In genomic region chr22:48697223-48697622, GRCh38 we compare ENCODE assay signal across 20 cellular contexts.
A peak's percentile ranks its signal among the peaks of the same experiment; 100 is the strongest.
DNase-seq lines count a peak whose midpoint lies in the region; ATAC-seq, FAIRE-seq and TF ChIP-seq lines count a peak whose summit lies in the region.
"Had no signal": no experiment of that assay in that cellular context is flagged by ENCODE, and none has a peak within 500 bp of the region (broad histone marks: within the 10 kb centered on the region; RNA-seq: fewer than 3 reads in every experiment).

No MANE protein-coding gene starts in this region.

- H3K9me3 ChIP-seq in HepG2 (ENCODE audit: low read length) (no peaks in the 10 kb centered on the region), right lobe of liver (no peaks in the 10 kb centered on the region), H1 (ENCODE audit: insufficient read depth in 2 of 2, low read depth in 1 of 2, low read length in 1 of 2) (no peaks in the 10 kb centered on the region)
- H3K9me3 ChIP-seq: A549; BLaER1 treated with 17β-estradiol and CSF1 and Interleukin-3, amounts not matched to agents 10 nM and 100 nM; Caco-2 had no signal

- H3K36me3 ChIP-seq in HepG2 (replicated peaks in 1 of 2; ENCODE audit: control insufficient read depth in 1 of 2, insufficient read depth in 2 of 2, low read length in 2 of 2), result no peaks in the 10 kb centered on the region; a peak in 2 of 5 replicates
- H3K36me3 ChIP-seq in right lobe of liver, result no peaks in the 10 kb centered on the region
- no peaks in the 10 kb centered on the region; a peak in 1 of 8 replicates for H3K36me3 ChIP-seq in H1 (ENCODE audit: control insufficient read depth in 2 of 4, insufficient read depth in 4 of 4, low read length in 3 of 4)
- H3K36me3 ChIP-seq: BLaER1 treated with 17β-estradiol and CSF1 and Interleukin-3, amounts not matched to agents 10 nM and 100 nM had no signal

- DNase-seq in HepG2 (ENCODE audit: low spot score) (no peak), right lobe of liver (no peak), H1 (ENCODE audit: low read depth in 1 of 2, low spot score in 2 of 2) (no peak), epidermal melanocyte (ENCODE audit: insufficient read length, low spot score) (no peak), Right ventricle myocardium inferior (ENCODE audit: missing footprints) (no peak)
- DNase-seq: AML-193; Caco-2; Calu3; CD4-positive, alpha-beta T cell; CD8-positive, alpha-beta T cell; DMS79 treated with DMSO at 0.1 percent for 48 hours; GF-D8 had no signal

- H2AFZ ChIP-seq in HepG2 (ENCODE audit: low read length) (no peak overlapping the region), H1 (ENCODE audit: low read length) (no peak overlapping the region)

- no peaks in the 10 kb centered on the region; the same call in 1 of the 2 replicates for H4K20me1 ChIP-seq in HepG2 (ENCODE audit: insufficient read depth, low read length)
- peaks cover 1 to 20% of the 10 kb centered on the region in 2 experiments for H4K20me1 ChIP-seq in H1 (replicated peaks in 1 of 2; ENCODE audit: control insufficient read depth in 1 of 2, insufficient read depth in 2 of 2, low read length in 2 of 2)

- no peak overlapping the region for H3K4ac ChIP-seq in H1 (replicated peaks; ENCODE audit: insufficient read length, low read depth, low read length)

- ATAC-seq in HepG2 (no peak), right lobe of liver (no peak), Right ventricle myocardium inferior (no peak)
- ATAC-seq: A549; CD8-positive, alpha-beta T cell had no signal

- no peak overlapping the region for H2BK12ac ChIP-seq in H1 (ENCODE audit: low read depth, low read length)

- intact Hi-C loops in HepG2 (cut with micrococcal nuclease; ENCODE audit: unreplicated experiment), result no loop called here
- intact Hi-C loops in right lobe of liver (cut with DNase I), result no loop called here
- intact Hi-C loops in Right ventricle myocardium inferior (cut with DNase I), result no loop called here

- no peak overlapping the region for H4K8ac ChIP-seq in H1 (ENCODE audit: extremely low read depth, insufficient read depth, low read length)

- H3K4me2 ChIP-seq in HepG2 (ENCODE audit: low read depth, low read length), result peak overlapping the region; percentile 79; the same call in 1 of the 2 replicates
- no peak overlapping the region for H3K4me2 ChIP-seq in H1 (ENCODE audit: insufficient read depth in 1 of 2, low read depth in 2 of 2, low read length in 2 of 2)
- H3K4me2 ChIP-seq: A549; BLaER1 treated with 17β-estradiol and CSF1 and Interleukin-3, amounts not matched to agents 10 nM and 100 nM had no signal

- in situ Hi-C loops in HepG2 (cut with HindIII; ENCODE audit: extremely low pct_ligation_motif_present, low pct_unique_long_range_greater_than_20kb), result no loop called here

- POLR2A ChIA-PET in HepG2 (lab: Yijun Ruan, JAX), result no interaction called here
- POLR2A ChIA-PET in H1 (lab: Charles Lee; ENCODE audit: partially characterized antibody), result no interaction called here

- no peak overlapping the region for H3K23ac ChIP-seq in H1 (ENCODE audit: insufficient read length)

- no peak overlapping the region for H2BK120ac ChIP-seq in H1 (replicated peaks; ENCODE audit: low read depth, low read length)

- H3K27me3 ChIP-seq in HepG2 (ENCODE audit: control insufficient read depth in 1 of 2, insufficient read depth in 2 of 2, low read length in 2 of 2) (no peaks in the 10 kb centered on the region), right lobe of liver (no peaks in the 10 kb centered on the region), H1 (replicated peaks in 1 of 4; ENCODE audit: control insufficient read depth in 3 of 4, extremely low read depth in 1 of 4, insufficient read depth in 3 of 4, low read length in 3 of 4) (no peaks in the 10 kb centered on the region)
- H3K27me3 ChIP-seq: BLaER1 treated with 17β-estradiol and CSF1 and Interleukin-3, amounts not matched to agents 10 nM and 100 nM had no signal

- TF ChIP-seq POLR2A in HepG2 (IDR thresholded peaks at IDR 0.05; ENCODE audit: insufficient read depth in 1 of 2, low read depth in 2 of 2, low read length in 2 of 2) (no peak), right lobe of liver (IDR thresholded peaks at IDR 0.05) (no peak), H1 (IDR thresholded peaks at IDR 0.05; ENCODE audit: control extremely low read depth in 1 of 2, low read depth in 2 of 2, low read length in 2 of 2) (no peak)

- TF ChIP-seq RAD21 in HepG2 (CRISPR knock-in tag; IDR thresholded peaks at IDR 0.05) (no peak), H1 (IDR thresholded peaks at IDR 0.05 in 1 of 2, conservative IDR thresholded peaks at IDR 0.05 in 1 of 2; ENCODE audit: low read depth in 2 of 2, low read length in 2 of 2) (no peak)

- H3K9ac ChIP-seq in HepG2 (ENCODE audit: insufficient read depth, low read depth, low read length) (no peak overlapping the region), H1 (replicated peaks in 1 of 4; ENCODE audit: extremely low read depth in 1 of 4, low read depth in 3 of 4, low read length in 3 of 4) (no peak overlapping the region)
- H3K9ac ChIP-seq: BLaER1 treated with 17β-estradiol and CSF1 and Interleukin-3, amounts not matched to agents 10 nM and 100 nM had no signal

- H2BK20ac ChIP-seq in H1 (ENCODE audit: low read length), result no peak overlapping the region

- H3K4me3 ChIP-seq in HepG2 (replicated peaks in 1 of 3; ENCODE audit: insufficient read depth in 1 of 3, low read depth in 2 of 3, low read length in 3 of 3) (no peak overlapping the region), right lobe of liver (no peak overlapping the region), H1 (ENCODE audit: extremely low read depth in 1 of 4, insufficient read depth in 2 of 4, low read depth in 3 of 4, low read length in 4 of 4) (no peak overlapping the region)
- H3K4me3 ChIP-seq: A549; BLaER1 treated with 17β-estradiol and CSF1 and Interleukin-3, amounts not matched to agents 10 nM and 100 nM had no signal

- no peak overlapping the region for H3K18ac ChIP-seq in H1 (ENCODE audit: extremely low read depth, low read length)

- no peak for FAIRE-seq in HepG2 (lab: Jason Lieb, UNC)
- no peak for FAIRE-seq in H1 (lab: Jason Lieb, UNC)
- FAIRE-seq: A549, D721Med, G401.6, GM12891, GM19239 had no signal

- CTCF ChIA-PET in HepG2 (lab: Yijun Ruan, JAX; ENCODE audit: low intra/inter-chr PET ratio, low total read pairs), result no interaction called here
- CTCF ChIA-PET in H1 (lab: Charles Lee; ENCODE audit: partially characterized antibody), result interaction anchor here (0.6 to 2.4 kb wide), 2 partner anchors 34 to 150 kb away, joined by 5 to 6 read pairs; no protein-coding TSS in a partner anchor

- no peak overlapping the region for H2BK15ac ChIP-seq in H1 (ENCODE audit: low read length)

- H3K79me2 ChIP-seq in HepG2 (ENCODE audit: insufficient read depth, low read length), result peaks cover 92% of the 10 kb centered on the region
- H3K79me2 ChIP-seq in H1 (ENCODE audit: control insufficient read depth in 1 of 2, insufficient read depth in 2 of 2, low read length in 2 of 2), result peaks cover 0 to 8% of the 10 kb centered on the region in 2 experiments; a peak in 3 of 4 replicates

- peaks cover 9% of the 10 kb centered on the region; the same call in 1 of the 2 replicates for H3K23me2 ChIP-seq in H1 (ENCODE audit: low read depth, low read length)

- WGBS in HepG2 (ENCODE audit: low lambda C conversion rate), result 66% methylated on average over 3 of the region's 3 CpGs
- WGBS in right lobe of liver (ENCODE audit: insufficient coverage, low coverage, low lambda C conversion rate, missing lambda C conversion rate), result 53% methylated on average over 3 of the region's 3 CpGs
- WGBS in H1 (ENCODE audit: extremely low coverage in 1 of 2, insufficient coverage in 1 of 2, insufficient read length in 1 of 2, insufficient replicate concordance in 2 of 2, low coverage in 1 of 2, low lambda C conversion rate in 2 of 2, missing lambda C conversion rate in 1 of 2), 2 experiments, result 75% methylated on average over 3 of the region's 3 CpGs; no CpG with 5 or more reads in 1 of the 2 experiments

- TF ChIP-seq EP300 in HepG2 (IDR thresholded peaks at IDR 0.05; ENCODE audit: low read depth in 2 of 2, low read length in 2 of 2) (no peak), HepG2 (CRISPR knock-in tag; IDR thresholded peaks at IDR 0.05; ENCODE audit: borderline replicate concordance) (no peak), H1 (IDR thresholded peaks at IDR 0.05; ENCODE audit: borderline replicate concordance in 1 of 2, low read depth in 2 of 2, low read length in 2 of 2) (no peak)

- peak overlapping the region; percentile 75; the same call in 1 of the 2 replicates for H2AK5ac ChIP-seq in H1 (ENCODE audit: low read depth, low read length)

- BruUV-seq in HepG2 (replicated peaks; lab: Mats Ljungman, UMichigan), result no TSS peak

- no peak overlapping the region for H4K5ac ChIP-seq in H1 (ENCODE audit: insufficient read length, low read depth, low read length)

- H3K56ac ChIP-seq in H1 (replicated peaks; ENCODE audit: insufficient read length, low read depth, low read length), result no peak overlapping the region

- no peak overlapping the region for H3K27ac ChIP-seq in HepG2 (ENCODE audit: extremely low read length, insufficient read depth, low read length)
- no peak overlapping the region for H3K27ac ChIP-seq in right lobe of liver
- no peak overlapping the region for H3K27ac ChIP-seq in H1 (ENCODE audit: low read depth, low read length)
- H3K27ac ChIP-seq: 22Rv1; A549; BLaER1 treated with 17β-estradiol and CSF1 and Interleukin-3, amounts not matched to agents 10 nM and 100 nM; C4-2B had no signal

- no peak overlapping the region for H4K91ac ChIP-seq in H1 (replicated peaks; ENCODE audit: insufficient read length, low read length)

- peaks cover 2% of the 10 kb centered on the region for H3K79me1 ChIP-seq in H1 (ENCODE audit: low read depth, low read length)

- H3K4me1 ChIP-seq in HepG2 (ENCODE audit: insufficient read depth, low read length) (peaks cover 97% of the 10 kb centered on the region), right lobe of liver (no peaks in the 10 kb centered on the region), H1 (replicated peaks in 1 of 4; ENCODE audit: control insufficient read depth in 3 of 4, insufficient read depth in 4 of 4, low read length in 3 of 4) (peaks cover 0 to under 1% (median under 1%) of the 10 kb centered on the region in 4 experiments; a peak in 1 of 7 replicates)
- H3K4me1 ChIP-seq: A549, Caco-2 had no signal

- H2BK5ac ChIP-seq in H1 (ENCODE audit: low read depth, low read length), result no peak overlapping the region

- no peak for TF ChIP-seq CTCF in HepG2 (CRISPR knock-in tag; IDR thresholded peaks at IDR 0.05)
- TF ChIP-seq CTCF in right lobe of liver (IDR thresholded peaks at IDR 0.05), result no peak
- TF ChIP-seq CTCF in H1 (IDR thresholded peaks at IDR 0.05; ENCODE audit: control extremely low read depth in 1 of 3, insufficient read depth in 1 of 3, low read depth in 1 of 3, low read length in 3 of 3), result no peak

- H3K14ac ChIP-seq in H1 (ENCODE audit: insufficient read length), result no peak overlapping the region

TF ChIP-seq in HepG2, 621 proteins besides CTCF, POLR2A, EP300 and RAD21 (continues in another document):
- no peak for TF ChIP-seq NCOA5 (CRISPR knock-in tag; IDR thresholded peaks at IDR 0.05)
- 0 out of 2 replicates have a peak, but pooled peaks have one; percentile 49 for TF ChIP-seq ARNT (IDR thresholded peaks at IDR 0.05)
- TF ChIP-seq PHF20 (CRISPR knock-in tag; IDR thresholded peaks at IDR 0.05), result no peak
